ENCODE assay signal across 12 cellular contexts in genomic region chr13:44396963-44397580, GRCh38. TPM values are rescaled to one million over a fixed set of nuclear protein-coding genes. Genes with fewer than 3 reads are reported as not detected.
DNase-seq lines count a peak whose midpoint lies in the region; ATAC-seq and TF ChIP-seq lines count a peak whose summit lies in the region.
"Had no signal": no experiment of that assay in that cellular context is flagged by ENCODE, and none has a peak within 500 bp of the region (broad histone marks: within the 10 kb centered on the region; RNA-seq: fewer than 3 reads in every experiment).

No MANE protein-coding gene starts in this region.

- ATAC-seq in HG03025 (IDR thresholded peaks at IDR 0.05; ENCODE audit: low FRiP score, unreplicated experiment) = no peak

- no peaks in the 10 kb centered on the region for H3K36me3 ChIP-seq in stomach smooth muscle (ENCODE audit: control insufficient read depth in 2 of 2, insufficient read depth in 2 of 2, low read length in 2 of 2)

- H3K36me3 Mint-ChIP-seq in CD14-positive monocyte = no peaks in the 10 kb centered on the region

- H3K27ac Mint-ChIP-seq in CD14-positive monocyte = no peak overlapping the region

- H3K4me1 ChIP-seq in stomach smooth muscle (ENCODE audit: control insufficient read depth, insufficient read depth, low read length) = peaks cover 4% of the 10 kb centered on the region

- peak overlapping the region; percentile 24 for H3K27ac ChIP-seq in stomach smooth muscle (ENCODE audit: low read length)
- H3K27ac ChIP-seq: skin epidermis had no signal

- H3K9me3 Mint-ChIP-seq in CD14-positive monocyte = no peaks in the 10 kb centered on the region

- H3K4me1 Mint-ChIP-seq in CD14-positive monocyte = peaks cover 3% of the 10 kb centered on the region

- peak overlapping the region in 1 of 2 donors; percentile 8 for H3K4me3 ChIP-seq in stomach smooth muscle (ENCODE audit: low read length in 2 of 2)
- H3K4me3 ChIP-seq: skin epidermis had no signal

- intact Hi-C loops in CD14-positive monocyte (cut with micrococcal nuclease) = no loop called here

- peak; percentile 80 for DNase-seq in OCI-M1 (lab: John Stamatoyannopoulos, UW)
- peak; percentile 27 for DNase-seq in fibroblast of gingiva (ENCODE audit: low read depth)
- DNase-seq in medulla oblongata (ENCODE audit: extremely low spot score) = peak; percentile 23
- no peak for DNase-seq in NCI-H2227 (lab: John Stamatoyannopoulos, UW; ENCODE audit: unreplicated experiment)
- DNase-seq in CD14-positive monocyte (ENCODE audit: low spot score) = no peak
- DNase-seq in NCI-H2029 treated with DMSO at 0.1 percent for 48 hours (lab: John Stamatoyannopoulos, UW) = no peak
- DNase-seq: activated T-cell treated with anti-CD3 and anti-CD28 coated beads for 4 hours, DMS79, NCI-H1436 had no signal

- peaks cover 4 to 11% (median 8%) of the 10 kb centered on the region in 3 donors for H3K27me3 Mint-ChIP-seq in CD14-positive monocyte (ENCODE audit: low read depth in 3 of 3)

- no peaks in the 10 kb centered on the region for H3K27me3 ChIP-seq in stomach smooth muscle (ENCODE audit: control insufficient read depth in 1 of 2, insufficient read depth in 2 of 2, low read length in 2 of 2)

- no peak overlapping the region for H3K4me3 Mint-ChIP-seq in CD14-positive monocyte

- H3K9ac ChIP-seq in stomach smooth muscle (ENCODE audit: low read length in 2 of 2) = no peak overlapping the region

- H3K9me3 ChIP-seq in stomach smooth muscle (ENCODE audit: control insufficient read depth in 2 of 2, low read length in 2 of 2) = no peaks in the 10 kb centered on the region

- no peak for TF ChIP-seq CTCF in CD14-positive monocyte (IDR thresholded peaks at IDR 0.05)

RNA-seq across cellular contexts. Expression of gene SERP2, which starts 23.4 kb away (rescaled TPM):
- polyA plus RNA-seq in CD14-positive monocyte = not detected

Comparison
In these comparisons a context has a peak if more than half of its experiments do, and no peak if none do; other contexts are left out.
1. DNase-seq: peak in OCI-M1 (single experiment), fibroblast of gingiva (single experiment) and medulla oblongata (single experiment); none in NCI-H2227 (single experiment), CD14-positive monocyte (single experiment) and NCI-H2029 treated with DMSO at 0.1 percent for 48 hours (single experiment).